Comparison of ENCODE assay signal across 8 cellular contexts in genomic region chrX:40176256-40176978, GRCh38.
DNase-seq lines count a peak whose midpoint lies in the region; ATAC-seq, FAIRE-seq and TF ChIP-seq lines count a peak whose summit lies in the region.

No MANE protein-coding gene starts in this region.

- H3K4me3 ChIP-seq in A549: peak overlapping the region; percentile 58
- peak overlapping the region; percentile 65 for H3K4me3 ChIP-seq in effector memory CD4-positive, alpha-beta T cell (ENCODE audit: insufficient read depth, low read depth, low read length, poor library complexity, severe bottlenecking)
- H3K4me3 ChIP-seq in mononuclear cell (ENCODE audit: low read length): peak overlapping the region; percentile 52

- peaks cover 0 to 11% of the 10 kb centered on the region in 2 donors for H3K27me3 Mint-ChIP-seq in stimulated activated naive B cell treated with anti-CD40 and anti-IgM and Interleukin-4, amounts not matched to agents 10 μg/mL and 1 μg/mL and 100 μg/mL, for 72 hours

- CTCF ChIA-PET in A549 (lab: Yijun Ruan, JAX): interaction anchor here (0.6 to 1.5 kb wide), 2 partner anchors 34 to 91 kb away, joined by 3 to 4 read pairs; no protein-coding TSS in a partner anchor

- H3K4me1 Mint-ChIP-seq in stimulated activated naive B cell treated with anti-CD40 and anti-IgM and Interleukin-4, amounts not matched to agents 10 μg/mL and 1 μg/mL and 100 μg/mL, for 72 hours: peaks cover 27 to 55% of the 10 kb centered on the region in 2 donors

- H3K4me1 ChIP-seq in A549 (peaks cover 7% of the 10 kb centered on the region; the same call in 2 of the 3 replicates), mononuclear cell (ENCODE audit: insufficient read depth, low read length) (peaks cover 54% of the 10 kb centered on the region)
- H3K4me1 ChIP-seq in effector memory CD4-positive, alpha-beta T cell (ENCODE audit: control insufficient read depth, insufficient read depth, low read length, poor library complexity, severe bottlenecking): peaks cover 18% of the 10 kb centered on the region

- H3K36me3 Mint-ChIP-seq in stimulated activated naive B cell treated with anti-CD40 and anti-IgM and Interleukin-4, amounts not matched to agents 10 μg/mL and 1 μg/mL and 100 μg/mL, for 72 hours: peaks cover 0 to 8% of the 10 kb centered on the region in 2 donors

- no peaks in the 10 kb centered on the region for H3K9me3 ChIP-seq in A549
- no peaks in the 10 kb centered on the region for H3K9me3 ChIP-seq in effector memory CD4-positive, alpha-beta T cell (ENCODE audit: control insufficient read depth, low read length)
- H3K9me3 ChIP-seq in mononuclear cell (ENCODE audit: low read depth, low read length): no peaks in the 10 kb centered on the region

- no peak for TF ChIP-seq EP300 in A549 (IDR thresholded peaks at IDR 0.05)

- no peak for TF ChIP-seq CTCF in A549 (IDR thresholded peaks at IDR 0.05)

- H3K4me3 Mint-ChIP-seq in stimulated activated naive B cell treated with anti-CD40 and anti-IgM and Interleukin-4, amounts not matched to agents 10 μg/mL and 1 μg/mL and 100 μg/mL, for 72 hours: peak overlapping the region; percentile 81 to 88

- no peaks in the 10 kb centered on the region for H3K36me3 ChIP-seq in effector memory CD4-positive, alpha-beta T cell (ENCODE audit: control insufficient read depth, insufficient read depth, low read length)

- peaks cover 2 to 5% of the 10 kb centered on the region in 2 donors for H3K9me3 Mint-ChIP-seq in stimulated activated naive B cell treated with anti-CD40 and anti-IgM and Interleukin-4, amounts not matched to agents 10 μg/mL and 1 μg/mL and 100 μg/mL, for 72 hours

- POLR2A ChIA-PET in A549 (lab: Yijun Ruan, JAX): interaction anchor here (0.6 to 1.7 kb wide), 7 partner anchors 23 to 1001 kb away, joined by 3 to 12 read pairs (median 4); partner anchors contain the start of gene BCOR

- FAIRE-seq in A549 (lab: Jason Lieb, UNC): no peak

- peak overlapping the region; percentile 94 for H3K4me2 ChIP-seq in A549

- peak overlapping the region; percentile 90 to 96 for H3K27ac ChIP-seq in A549
- H3K27ac ChIP-seq in effector memory CD4-positive, alpha-beta T cell (ENCODE audit: insufficient read depth, low read length, poor library complexity, severe bottlenecking): peak overlapping the region; percentile 92

- ATAC-seq in A549: peak; percentile 62 to 71
- ATAC-seq in GM18520 (IDR thresholded peaks at IDR 0.05; ENCODE audit: unreplicated experiment): peak; percentile 19
- ATAC-seq in stimulated activated naive B cell treated with anti-CD40 and anti-IgM and Interleukin-4, amounts not matched to agents 10 μg/mL and 1 μg/mL and 100 μg/mL, for 72 hours (replicated peaks): peak; percentile 23 to 40

- peak overlapping the region; percentile 98 for H3K27ac Mint-ChIP-seq in stimulated activated naive B cell treated with anti-CD40 and anti-IgM and Interleukin-4, amounts not matched to agents 10 μg/mL and 1 μg/mL and 100 μg/mL, for 72 hours

- no peak for TF ChIP-seq POLR2A in A549 (IDR thresholded peaks at IDR 0.05; ENCODE audit: low read length)

- no peak for TF ChIP-seq RAD21 in A549 (conservative IDR thresholded peaks at IDR 0.05 in 1 of 2, IDR thresholded peaks at IDR 0.05 in 1 of 2)

- H3K27me3 ChIP-seq in effector memory CD4-positive, alpha-beta T cell (replicated peaks; ENCODE audit: control insufficient read depth, insufficient read depth, low read length, poor library complexity, severe bottlenecking): no peaks in the 10 kb centered on the region
- no peaks in the 10 kb centered on the region for H3K27me3 ChIP-seq in mononuclear cell (ENCODE audit: insufficient read depth, low read length)

- DNase-seq in A549 (ENCODE audit: low read depth in 1 of 2, low spot score in 1 of 2) (peak; percentile 28 to 44), KG1 (lab: John Stamatoyannopoulos, UW) (peak; percentile 41), Kasumi-1 (lab: John Stamatoyannopoulos, UW) (no peak)
- DNase-seq in activated CD4-positive, alpha-beta T cell treated with anti-CD3 and anti-CD28 coated beads, Interleukin-2, amount 50 U/mL, for 48 hours: peak; percentile 69 to 72
- DNase-seq in effector memory CD4-positive, alpha-beta T cell: peak; percentile 62 to 66 (median 65)
- peak; percentile 69 for DNase-seq in stimulated activated naive B cell treated with anti-CD40 and anti-IgM and Interleukin-4, amounts not matched to agents 10 μg/mL and 1 μg/mL and 100 μg/mL, for 72 hours

- 0% methylated on average over 1 of the region's 86 CpGs for WGBS in A549 (ENCODE audit: missing lambda C conversion rate)

TF ChIP-seq in A549, 52 proteins besides CTCF, POLR2A, EP300 and RAD21:
- peak in 1 of 2 experiments; percentile 71; a peak in 1 of 5 replicates for TF ChIP-seq JUN (IDR thresholded peaks at IDR 0.05)
- TF ChIP-seq CBX2 (IDR thresholded peaks at IDR 0.05; ENCODE audit: borderline replicate concordance, low read depth): no peak
- 0 out of 2 replicates have a peak, but pooled peaks have one; percentile 2 for TF ChIP-seq BHLHE40 (IDR thresholded peaks at IDR 0.05; ENCODE audit: low read depth, low read length)
- TF ChIP-seq, protein P1, sequence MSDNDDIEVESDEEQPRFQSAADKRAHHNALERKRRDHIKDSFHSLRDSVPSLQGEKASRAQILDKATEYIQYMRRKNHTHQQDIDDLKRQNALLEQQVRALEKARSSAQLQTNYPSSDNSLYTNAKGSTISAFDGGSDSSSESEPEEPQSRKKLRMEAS (IDR thresholded peaks at IDR 0.05): peak; percentile 80
- TF ChIP-seq, protein P2, sequence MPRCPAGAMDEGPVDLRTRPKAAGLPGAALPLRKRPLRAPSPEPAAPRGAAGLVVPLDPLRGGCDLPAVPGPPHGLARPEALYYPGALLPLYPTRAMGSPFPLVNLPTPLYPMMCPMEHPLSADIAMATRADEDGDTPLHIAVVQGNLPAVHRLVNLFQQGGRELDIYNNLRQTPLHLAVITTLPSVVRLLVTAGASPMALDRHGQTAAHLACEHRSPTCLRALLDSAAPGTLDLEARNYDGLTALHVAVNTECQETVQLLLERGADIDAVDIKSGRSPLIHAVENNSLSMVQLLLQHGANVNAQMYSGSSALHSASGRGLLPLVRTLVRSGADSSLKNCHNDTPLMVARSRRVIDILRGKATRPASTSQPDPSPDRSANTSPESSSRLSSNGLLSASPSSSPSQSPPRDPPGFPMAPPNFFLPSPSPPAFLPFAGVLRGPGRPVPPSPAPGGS (IDR thresholded peaks at IDR 0.05): 0 out of 3 replicates have a peak, but pooled peaks have one; percentile 23
- TF ChIP-seq RNF2 (IDR thresholded peaks at IDR 0.05; ENCODE audit: borderline replicate concordance, low read depth): no peak
- TF ChIP-seq E2F6 (IDR thresholded peaks at IDR 0.05; ENCODE audit: borderline replicate concordance, low read depth): peak; percentile 63; the same call in 1 of the 2 replicates

Comparison
In these comparisons a context has a peak if more than half of its experiments do, and no peak if none do; other contexts are left out.
1. DNase-seq: peak in A549 (2 of 2), KG1 (single experiment), activated CD4-positive, alpha-beta T cell treated with anti-CD3 and anti-CD28 coated beads, Interleukin-2, amount 50 U/mL, for 48 hours (2 of 2), effector memory CD4-positive, alpha-beta T cell (3 of 3) and stimulated activated naive B cell treated with anti-CD40 and anti-IgM and Interleukin-4, amounts not matched to agents 10 μg/mL and 1 μg/mL and 100 μg/mL, for 72 hours (single experiment); none in Kasumi-1 (0 of 2).
2. Peak in every context shown above with its lines, with median percentiles within 50 percentile points of each other: ATAC-seq and H3K4me3 ChIP-seq.